16 cellular contexts compared by ENCODE assay signal in the genomic region with DNA sequence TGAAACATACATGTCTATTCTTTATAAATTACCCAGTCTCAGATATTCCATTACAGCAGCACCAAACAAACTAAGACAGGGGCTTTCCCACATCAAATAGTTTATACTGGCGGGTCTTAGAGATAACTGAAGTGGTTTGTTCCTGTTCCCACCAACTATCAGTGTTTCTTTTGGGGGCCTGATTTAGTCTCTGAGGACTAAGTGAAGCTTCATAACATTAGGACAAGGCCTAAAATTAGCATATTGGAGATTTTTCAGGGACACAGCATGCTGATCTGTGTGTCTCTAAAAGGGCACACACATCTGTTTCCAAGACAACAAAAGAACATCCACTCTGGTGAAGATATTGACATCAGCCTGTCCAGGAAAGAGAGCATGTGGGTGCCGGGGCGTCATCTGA.
DNase-seq lines count a peak whose midpoint lies in the region; ATAC-seq lines count a peak whose summit lies in the region.
"Had no signal": no experiment of that assay in that cellular context is flagged by ENCODE, and none has a peak within 500 bp of the region (broad histone marks: within the 10 kb centered on the region; RNA-seq: fewer than 3 reads in every experiment).

No MANE protein-coding gene starts in this region.

- no peaks in the 10 kb centered on the region for H3K9me3 Mint-ChIP-seq in activated naive CD8-positive, alpha-beta T cell treated with anti-CD3 and anti-CD28 coated beads, Interleukin-2, amount 50 U/mL, for 24 hours
- H3K9me3 Mint-ChIP-seq in activated naive CD8-positive, alpha-beta T cell treated with anti-CD3 and anti-CD28 coated beads for 36 hours: no peaks in the 10 kb centered on the region
- H3K9me3 Mint-ChIP-seq: CD4-positive, CD25-positive, alpha-beta regulatory T cell; HFFc6 had no signal

- H3K4me1 ChIP-seq in mesodermal cell (ENCODE audit: control insufficient read depth, insufficient read depth, low read length, poor library complexity, severe bottlenecking): peaks cover 4% of the 10 kb centered on the region

- H3K4me3 Mint-ChIP-seq in activated naive CD8-positive, alpha-beta T cell treated with anti-CD3 and anti-CD28 coated beads, Interleukin-2, amount 50 U/mL, for 24 hours: no peak overlapping the region
- H3K4me3 Mint-ChIP-seq in activated naive CD8-positive, alpha-beta T cell treated with anti-CD3 and anti-CD28 coated beads for 36 hours: no peak overlapping the region
- H3K4me3 Mint-ChIP-seq: CD4-positive, CD25-positive, alpha-beta regulatory T cell; HFFc6 had no signal

- no peaks in the 10 kb centered on the region for H3K9me3 ChIP-seq in mesodermal cell (ENCODE audit: control insufficient read depth, low read length)
- H3K9me3 ChIP-seq: BLaER1 treated with 17β-estradiol and CSF1 and Interleukin-3, amounts not matched to agents 10 nM and 100 nM had no signal

- no peaks in the 10 kb centered on the region for H3K36me3 ChIP-seq in mesodermal cell (ENCODE audit: control insufficient read depth, insufficient read depth, low read length)
- H3K36me3 ChIP-seq: BLaER1 treated with 17β-estradiol and CSF1 and Interleukin-3, amounts not matched to agents 10 nM and 100 nM had no signal

- H3K27me3 Mint-ChIP-seq in activated naive CD8-positive, alpha-beta T cell treated with anti-CD3 and anti-CD28 coated beads, Interleukin-2, amount 50 U/mL, for 24 hours: peaks cover 2% of the 10 kb centered on the region
- H3K27me3 Mint-ChIP-seq in activated naive CD8-positive, alpha-beta T cell treated with anti-CD3 and anti-CD28 coated beads for 36 hours: peaks cover under 1% of the 10 kb centered on the region
- H3K27me3 Mint-ChIP-seq: CD4-positive, CD25-positive, alpha-beta regulatory T cell had no signal

- 89% methylated on average over 2 of the region's 3 CpGs; no CpG with 5 or more reads in 1 of the 2 experiments for WGBS in mesodermal cell (ENCODE audit: insufficient coverage in 2 of 2), 2 experiments

- DNase-seq in activated naive CD8-positive, alpha-beta T cell treated with anti-CD3 and anti-CD28 coated beads, Interleukin-2, amount 50 U/mL, for 24 hours: no peak
- no peak for DNase-seq in activated naive CD8-positive, alpha-beta T cell treated with anti-CD3 and anti-CD28 coated beads for 36 hours
- DNase-seq in left ventricle myocardium superior (no peak), Right ventricle myocardium superior (no peak), LoVo (ENCODE audit: low spot score) (no peak), NCI-H2107 (lab: John Stamatoyannopoulos, UW) (no peak)
- DNase-seq: 8988T; AML-193; CD4-positive, CD25-positive, alpha-beta regulatory T cell; DMS53; GF-D8; HCEC 1CT; HFFc6 had no signal

- H3K27ac Mint-ChIP-seq in activated naive CD8-positive, alpha-beta T cell treated with anti-CD3 and anti-CD28 coated beads, Interleukin-2, amount 50 U/mL, for 24 hours: no peak overlapping the region
- no peak overlapping the region for H3K27ac Mint-ChIP-seq in activated naive CD8-positive, alpha-beta T cell treated with anti-CD3 and anti-CD28 coated beads for 36 hours
- H3K27ac Mint-ChIP-seq: CD4-positive, CD25-positive, alpha-beta regulatory T cell; HFFc6 had no signal

- H3K27ac ChIP-seq in mesodermal cell (ENCODE audit: low read depth, low read length, severe bottlenecking): peak overlapping the region; percentile 48
- H3K27ac ChIP-seq: BLaER1 treated with 17β-estradiol and CSF1 and Interleukin-3, amounts not matched to agents 10 nM and 100 nM had no signal

- intact Hi-C loops in left ventricle myocardium superior (cut with micrococcal nuclease) (no loop called here), Right ventricle myocardium superior (cut with DNase I) (no loop called here)

- H3K4me1 Mint-ChIP-seq in activated naive CD8-positive, alpha-beta T cell treated with anti-CD3 and anti-CD28 coated beads, Interleukin-2, amount 50 U/mL, for 24 hours: no peaks in the 10 kb centered on the region
- H3K4me1 Mint-ChIP-seq in activated naive CD8-positive, alpha-beta T cell treated with anti-CD3 and anti-CD28 coated beads for 36 hours: peaks cover 4% of the 10 kb centered on the region
- H3K4me1 Mint-ChIP-seq: CD4-positive, CD25-positive, alpha-beta regulatory T cell had no signal

- peak; percentile 68 for ATAC-seq in activated naive CD8-positive, alpha-beta T cell treated with anti-CD3 and anti-CD28 coated beads, Interleukin-2, amount 50 U/mL, for 24 hours
- ATAC-seq in left ventricle myocardium superior (peak; percentile 54), Right ventricle myocardium superior (ENCODE audit: poor library complexity) (no peak)
- ATAC-seq: HepG2 had no signal

- H3K36me3 Mint-ChIP-seq in activated naive CD8-positive, alpha-beta T cell treated with anti-CD3 and anti-CD28 coated beads, Interleukin-2, amount 50 U/mL, for 24 hours (ENCODE audit: low read depth): no peaks in the 10 kb centered on the region
- no peaks in the 10 kb centered on the region for H3K36me3 Mint-ChIP-seq in activated naive CD8-positive, alpha-beta T cell treated with anti-CD3 and anti-CD28 coated beads for 36 hours
- H3K36me3 Mint-ChIP-seq: CD4-positive, CD25-positive, alpha-beta regulatory T cell had no signal

- no peak overlapping the region for H3K4me3 ChIP-seq in mesodermal cell (ENCODE audit: extremely low read depth, insufficient read depth, low read length, poor library complexity, severe bottlenecking)
- H3K4me3 ChIP-seq: BLaER1 treated with 17β-estradiol and CSF1 and Interleukin-3, amounts not matched to agents 10 nM and 100 nM had no signal
